1 cellular context compared by ENCODE assay signal in the genomic region with DNA sequence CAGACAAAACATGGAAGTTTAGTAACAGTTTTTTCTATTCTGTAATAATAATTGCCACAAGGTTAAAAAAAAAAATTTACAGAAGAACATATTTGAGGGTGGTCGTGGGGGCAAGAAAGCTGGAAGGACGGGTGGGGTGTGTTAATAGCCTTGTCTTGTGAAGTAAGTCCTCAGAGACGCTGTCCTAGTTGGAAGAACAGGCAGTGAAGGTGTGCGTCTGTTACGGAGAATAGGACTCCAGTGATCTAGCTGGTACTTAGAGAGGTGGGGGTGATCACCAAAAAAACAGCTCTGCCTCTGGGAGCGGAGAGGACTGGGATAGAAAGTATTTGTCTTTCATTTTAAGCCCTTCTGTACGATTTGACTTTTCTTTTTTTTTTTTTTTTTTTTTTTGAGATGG.
TF ChIP-seq lines count a peak whose summit lies in the region.

No MANE protein-coding gene starts in this region.

TF ChIP-seq in HEK293, 187 proteins besides CTCF, POLR2A, EP300 and RAD21 (continued from another document):
- TF ChIP-seq, protein P1, sequence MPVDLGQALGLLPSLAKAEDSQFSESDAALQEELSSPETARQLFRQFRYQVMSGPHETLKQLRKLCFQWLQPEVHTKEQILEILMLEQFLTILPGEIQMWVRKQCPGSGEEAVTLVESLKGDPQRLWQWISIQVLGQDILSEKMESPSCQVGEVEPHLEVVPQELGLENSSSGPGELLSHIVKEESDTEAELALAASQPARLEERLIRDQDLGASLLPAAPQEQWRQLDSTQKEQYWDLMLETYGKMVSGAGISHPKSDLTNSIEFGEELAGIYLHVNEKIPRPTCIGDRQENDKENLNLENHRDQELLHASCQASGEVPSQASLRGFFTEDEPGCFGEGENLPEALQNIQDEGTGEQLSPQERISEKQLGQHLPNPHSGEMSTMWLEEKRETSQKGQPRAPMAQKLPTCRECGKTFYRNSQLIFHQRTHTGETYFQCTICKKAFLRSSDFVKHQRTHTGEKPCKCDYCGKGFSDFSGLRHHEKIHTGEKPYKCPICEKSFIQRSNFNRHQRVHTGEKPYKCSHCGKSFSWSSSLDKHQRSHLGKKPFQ (tag by site-specific recombination; IDR thresholded peaks at IDR 0.05): no peak
- TF ChIP-seq ZNF664 (tag by site-specific recombination; IDR thresholded peaks at IDR 0.05): no peak
- TF ChIP-seq ZNF529 (tag by site-specific recombination; IDR thresholded peaks at IDR 0.05; ENCODE audit: insufficient replicate concordance): no peak
